In the genomic region with DNA sequence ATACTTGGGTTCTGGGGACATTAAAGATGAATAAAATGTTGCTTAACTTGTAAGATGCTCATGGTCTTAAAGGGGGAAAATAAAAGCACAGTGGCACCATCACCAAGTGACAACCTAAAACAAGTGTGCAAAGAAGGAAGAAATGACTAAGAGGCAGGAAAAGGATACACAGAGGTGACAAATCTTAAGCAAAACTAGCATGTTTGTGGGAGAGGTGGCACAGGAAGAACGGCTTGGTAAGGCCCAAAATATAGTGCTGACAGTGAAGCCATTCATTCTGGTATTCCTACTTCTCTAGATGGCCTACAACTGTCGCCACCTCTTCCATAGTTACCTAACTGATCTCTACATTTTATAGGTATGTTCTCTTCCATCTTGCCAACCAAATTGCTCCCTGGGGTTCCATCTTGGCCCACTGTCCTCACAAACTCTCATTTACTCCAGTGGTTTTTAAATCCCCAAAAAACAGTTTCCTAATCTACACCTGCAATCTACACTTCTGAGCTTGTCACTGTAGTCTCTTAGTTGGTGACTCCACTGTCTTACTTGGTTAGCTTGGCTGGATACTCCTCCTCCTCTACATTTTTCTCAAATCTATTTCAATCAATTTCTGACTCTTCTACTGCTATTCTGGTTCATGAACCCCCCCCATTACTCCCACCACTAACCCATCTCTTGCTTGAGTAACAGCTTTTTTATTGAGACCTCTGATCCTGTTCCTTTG, we compare ENCODE assay signal across 12 cellular contexts. TPM values are rescaled to one million over a fixed set of nuclear protein-coding genes. Genes with fewer than 3 reads are reported as not detected.
DNase-seq lines count a peak whose midpoint lies in the region; ATAC-seq and TF ChIP-seq lines count a peak whose summit lies in the region.
"Had no signal": no experiment of that assay in that cellular context is flagged by ENCODE, and none has a peak within 500 bp of the region (broad histone marks: within the 10 kb centered on the region; RNA-seq: fewer than 3 reads in every experiment).

No MANE protein-coding gene starts in this region.

- H3K9me3 Mint-ChIP-seq in activated CD4-positive, alpha-beta T cell treated with anti-CD3 and anti-CD28 coated beads for 36 hours (ENCODE audit: low read depth), result no peaks in the 10 kb centered on the region
- no peaks in the 10 kb centered on the region for H3K9me3 Mint-ChIP-seq in activated CD4-positive, alpha-beta memory T cell treated with anti-CD3 and anti-CD28 coated beads for 36 hours
- H3K9me3 Mint-ChIP-seq in naive thymus-derived CD8-positive, alpha-beta T cell, result no peaks in the 10 kb centered on the region

- POLR2A ChIA-PET in activated CD4-positive, alpha-beta T cell treated with anti-CD3 and anti-CD28 coated beads for 36 hours (lab: Charles Lee), result interaction anchor here (0.6 kb wide), 1 partner anchor 605 kb away, joined by 4 read pairs; no protein-coding TSS in a partner anchor
- POLR2A ChIA-PET in activated CD4-positive, alpha-beta memory T cell treated with anti-CD3 and anti-CD28 coated beads for 36 hours (lab: Charles Lee), result interaction anchor here (2.1 kb wide), 1 partner anchor 34 kb away, joined by 4 read pairs; the partner anchor contains the start of gene FAM8A1
- POLR2A ChIA-PET in naive thymus-derived CD8-positive, alpha-beta T cell (lab: Charles Lee), result interaction anchor here (1.0 kb wide), 2 partner anchors 33 kb away, joined by 3 to 4 read pairs; partner anchors contain the start of gene FAM8A1

- peak overlapping the region; percentile 85 for H3K27ac Mint-ChIP-seq in activated CD4-positive, alpha-beta T cell treated with anti-CD3 and anti-CD28 coated beads for 36 hours
- H3K27ac Mint-ChIP-seq in activated CD4-positive, alpha-beta memory T cell treated with anti-CD3 and anti-CD28 coated beads for 36 hours, result peak overlapping the region; percentile 75
- H3K27ac Mint-ChIP-seq in naive thymus-derived CD8-positive, alpha-beta T cell, result peak overlapping the region; percentile 27 to 87 (median 69)

- H3K27ac ChIP-seq in lower lobe of right lung, result no peak overlapping the region
- H3K27ac ChIP-seq: brain microvascular endothelial cell had no signal

- H3K36me3 Mint-ChIP-seq in activated CD4-positive, alpha-beta T cell treated with anti-CD3 and anti-CD28 coated beads for 36 hours (ENCODE audit: low read depth), result peaks cover 85% of the 10 kb centered on the region
- peaks cover 72% of the 10 kb centered on the region for H3K36me3 Mint-ChIP-seq in activated CD4-positive, alpha-beta memory T cell treated with anti-CD3 and anti-CD28 coated beads for 36 hours
- H3K36me3 Mint-ChIP-seq in naive thymus-derived CD8-positive, alpha-beta T cell, result peaks cover 10 to 75% (median 19%) of the 10 kb centered on the region in 3 donors

- ATAC-seq in activated CD4-positive, alpha-beta T cell treated with anti-CD3 and anti-CD28 coated beads for 36 hours, result peak; percentile 94
- ATAC-seq in GM21381 (IDR thresholded peaks at IDR 0.05; ENCODE audit: unreplicated experiment) (peak; percentile 37), lower lobe of right lung (no peak)
- peak; percentile 61 to 63 for ATAC-seq in naive thymus-derived CD8-positive, alpha-beta T cell
- ATAC-seq: heart left ventricle had no signal

- peaks cover 24% of the 10 kb centered on the region for H3K4me1 ChIP-seq in lower lobe of right lung

- DNase-seq in activated CD4-positive, alpha-beta T cell treated with anti-CD3 and anti-CD28 coated beads for 36 hours, result peak; percentile 37
- DNase-seq in activated CD4-positive, alpha-beta T cell treated with anti-CD3 and anti-CD28 coated beads, Interleukin-2, amount 50 U/mL, for 1 hour, result no peak
- DNase-seq in activated CD4-positive, alpha-beta memory T cell treated with anti-CD3 and anti-CD28 coated beads for 36 hours, result peak; percentile 52
- DNase-seq in naive thymus-derived CD8-positive, alpha-beta T cell, result peak in 4 of 10 donors; percentile 1 to 37 (median 20)
- DNase-seq in Ammon's horn (ENCODE audit: low spot score) (no peak), lower lobe of right lung (no peak), NCI-H1417 (lab: John Stamatoyannopoulos, UW) (no peak)
- DNase-seq: brain microvascular endothelial cell, heart left ventricle, left lung, NCI-H2171 treated with DMSO at 0.1 percent for 48 hours had no signal

- no peak overlapping the region for H3K4me3 ChIP-seq in lower lobe of right lung
- H3K4me3 ChIP-seq: heart left ventricle, left lung had no signal

- H3K9me3 ChIP-seq in lower lobe of right lung, result no peaks in the 10 kb centered on the region
- H3K9me3 ChIP-seq: heart left ventricle, left lung had no signal

- no peak overlapping the region for H3K4me3 Mint-ChIP-seq in activated CD4-positive, alpha-beta T cell treated with anti-CD3 and anti-CD28 coated beads for 36 hours
- H3K4me3 Mint-ChIP-seq in activated CD4-positive, alpha-beta memory T cell treated with anti-CD3 and anti-CD28 coated beads for 36 hours, result peak overlapping the region; percentile 1
- H3K4me3 Mint-ChIP-seq in naive thymus-derived CD8-positive, alpha-beta T cell, result peak overlapping the region in 9 of 10 donors; percentile 27 to 70 (median 57)

- intact Hi-C loops in activated CD4-positive, alpha-beta T cell treated with anti-CD3 and anti-CD28 coated beads for 36 hours (cut with DNase I, micrococcal nuclease), result no loop called here
- intact Hi-C loops in activated CD4-positive, alpha-beta memory T cell treated with anti-CD3 and anti-CD28 coated beads for 36 hours (cut with micrococcal nuclease), result loop anchor here (1.0 kb wide), 2 partner anchors 33 to 40 kb away; partner anchors contain the start of gene FAM8A1
- intact Hi-C loops in lower lobe of right lung (cut with DNase I), result no loop called here

- H3K27me3 ChIP-seq in lower lobe of right lung (ENCODE audit: low read depth), result no peaks in the 10 kb centered on the region
- H3K27me3 ChIP-seq: brain microvascular endothelial cell, heart left ventricle, left lung had no signal

- H3K4me1 Mint-ChIP-seq in activated CD4-positive, alpha-beta T cell treated with anti-CD3 and anti-CD28 coated beads for 36 hours, result peaks cover 46% of the 10 kb centered on the region
- H3K4me1 Mint-ChIP-seq in activated CD4-positive, alpha-beta memory T cell treated with anti-CD3 and anti-CD28 coated beads for 36 hours (ENCODE audit: low read depth), result peaks cover 48% of the 10 kb centered on the region
- peaks cover 19 to 60% (median 57%) of the 10 kb centered on the region in 4 donors for H3K4me1 Mint-ChIP-seq in naive thymus-derived CD8-positive, alpha-beta T cell

- CTCF ChIA-PET in activated CD4-positive, alpha-beta T cell treated with anti-CD3 and anti-CD28 coated beads for 36 hours (lab: Charles Lee), result interaction anchor here (0.6 to 1.9 kb wide), 4 partner anchors 12 to 229 kb away, joined by 3 to 5 read pairs (median 4); no protein-coding TSS in a partner anchor
- CTCF ChIA-PET in activated CD4-positive, alpha-beta memory T cell treated with anti-CD3 and anti-CD28 coated beads for 36 hours (lab: Charles Lee), result interaction anchor here (1.3 to 1.8 kb wide), 2 partner anchors 31 to 68 kb away, joined by 3 to 6 read pairs; no protein-coding TSS in a partner anchor

- TF ChIP-seq CTCF in lower lobe of right lung (IDR thresholded peaks at IDR 0.05), result no peak

- H3K36me3 ChIP-seq in lower lobe of right lung, result peaks cover 62% of the 10 kb centered on the region

- no peaks in the 10 kb centered on the region for H3K27me3 Mint-ChIP-seq in activated CD4-positive, alpha-beta T cell treated with anti-CD3 and anti-CD28 coated beads for 36 hours
- no peaks in the 10 kb centered on the region for H3K27me3 Mint-ChIP-seq in activated CD4-positive, alpha-beta memory T cell treated with anti-CD3 and anti-CD28 coated beads for 36 hours
- no peaks in the 10 kb centered on the region for H3K27me3 Mint-ChIP-seq in naive thymus-derived CD8-positive, alpha-beta T cell

RNA-seq across cellular contexts. Expression of gene FAM8A1, which starts 33.5 kb away (rescaled TPM):
- 1 to 10 TPM; 3.3 to 4.1 TPM for total RNA-seq in activated CD4-positive, alpha-beta T cell treated with anti-CD3 and anti-CD28 coated beads for 36 hours
- 1 to 10 TPM; 5.0 to 5.1 TPM for total RNA-seq in activated CD4-positive, alpha-beta memory T cell treated with anti-CD3 and anti-CD28 coated beads for 36 hours
- 10 to 100 TPM; 22.2 to 24.6 TPM for total RNA-seq in naive thymus-derived CD8-positive, alpha-beta T cell
- 1 to 10 TPM; 4.8 to 5.6 (median 4.9) TPM for polyA plus RNA-seq in naive thymus-derived CD8-positive, alpha-beta T cell
- total RNA-seq in lower lobe of right lung, result 29.8 TPM

Comparison
In these comparisons a context has a peak if more than half of its experiments do, and no peak if none do; other contexts are left out.
1. DNase-seq: peak in activated CD4-positive, alpha-beta T cell treated with anti-CD3 and anti-CD28 coated beads for 36 hours (single experiment) and activated CD4-positive, alpha-beta memory T cell treated with anti-CD3 and anti-CD28 coated beads for 36 hours (single experiment); none in activated CD4-positive, alpha-beta T cell treated with anti-CD3 and anti-CD28 coated beads, Interleukin-2, amount 50 U/mL, for 1 hour (single experiment), Ammon's horn (single experiment), lower lobe of right lung (single experiment) and NCI-H1417 (0 of 3).
2. ATAC-seq: peak in activated CD4-positive, alpha-beta T cell treated with anti-CD3 and anti-CD28 coated beads for 36 hours (single experiment), GM21381 (single experiment) and naive thymus-derived CD8-positive, alpha-beta T cell (2 of 2); none in lower lobe of right lung (0 of 2).
3. Peak in every context shown above with its lines, with median percentiles within 50 percentile points of each other: H3K27ac Mint-ChIP-seq.